In genomic region chr5:163459888-163460561, GRCh38 we compare ENCODE assay signal across 1 cellular context.
A peak's percentile ranks its signal among the peaks of the same experiment; 100 is the strongest.
TF ChIP-seq lines count a peak whose summit lies in the region.

TSS of gene NUDCD2 (minus strand) at chr5:163460102. CDS start at chr5:163460050, 52 bp downstream.

TF ChIP-seq in K562, 482 proteins besides CTCF, POLR2A, EP300 and RAD21 (continued from another document and continues in another):
- TF ChIP-seq BCLAF1 (IDR thresholded peaks at IDR 0.05; ENCODE audit: borderline replicate concordance in 1 of 2, control insufficient read depth in 1 of 2, low read depth in 2 of 2, low read length in 1 of 2) (no peak), TGIF2 (CRISPR knock-in tag; IDR thresholded peaks at IDR 0.05) (no peak), PCBP1 (IDR thresholded peaks at IDR 0.05; ENCODE audit: low read depth, low read length, poor library complexity, severe bottlenecking) (peak; percentile 83), ELF4 (CRISPR knock-in tag; IDR thresholded peaks at IDR 0.05) (no peak), ZNF766 (CRISPR knock-in tag; conservative IDR thresholded peaks at IDR 0.05) (peak; percentile 37; the same call in 1 of the 2 replicates), ZNF263 (CRISPR knock-in tag; IDR thresholded peaks at IDR 0.05; ENCODE audit: borderline replicate concordance) (no peak), ZNF398 (CRISPR knock-in tag; IDR thresholded peaks at IDR 0.05) (no peak), MTF1 (CRISPR knock-in tag; IDR thresholded peaks at IDR 0.05; ENCODE audit: borderline replicate concordance) (no peak), ZNF143 (CRISPR knock-in tag; IDR thresholded peaks at IDR 0.05) (no peak), E2F1 (CRISPR knock-in tag; IDR thresholded peaks at IDR 0.05) (peak; percentile 41; the same call in 1 of the 2 replicates), ZFPM2 (CRISPR knock-in tag; IDR thresholded peaks at IDR 0.05) (0 out of 2 replicates have a peak, but pooled peaks have one; percentile 70), ZBTB2 (IDR thresholded peaks at IDR 0.05) (peak; percentile 100), ZNF24 (IDR thresholded peaks at IDR 0.05) (no peak; the same call in 1 of the 2 replicates), ZNF512 (tag; IDR thresholded peaks at IDR 0.05) (no peak), FOXK2 (conservative IDR thresholded peaks at IDR 0.05 in 1 of 2, IDR thresholded peaks at IDR 0.05 in 1 of 2; ENCODE audit: low read depth in 2 of 2) (peak in 1 of 2 experiments; percentile 34; a peak in 1 of 4 replicates), POLR3G (IDR thresholded peaks at IDR 0.05; ENCODE audit: extremely low read depth, insufficient read length, insufficient replicate concordance) (no peak), FIP1L1 (IDR thresholded peaks at IDR 0.05; ENCODE audit: low read depth, low read length, poor library complexity, severe bottlenecking) (peak; percentile 25), TOE1 (IDR thresholded peaks at IDR 0.05; ENCODE audit: borderline replicate concordance) (peak; percentile 71; the same call in 1 of the 2 replicates), TOE1 (CRISPR knock-in tag; IDR thresholded peaks at IDR 0.05; ENCODE audit: borderline replicate concordance, low read depth) (no peak), ZNF511 (CRISPR knock-in tag; IDR thresholded peaks at IDR 0.05) (peak; percentile 91), TRIM25 (IDR thresholded peaks at IDR 0.05; ENCODE audit: borderline replicate concordance) (no peak), USF1 (CRISPR knock-in tag; IDR thresholded peaks at IDR 0.05) (no peak), ELK3 (CRISPR knock-in tag; IDR thresholded peaks at IDR 0.05) (no peak), ZC3H11A (IDR thresholded peaks at IDR 0.05; ENCODE audit: low read depth, low read length) (no peak), SIN3A (IDR thresholded peaks at IDR 0.05; ENCODE audit: borderline replicate concordance in 2 of 2, control insufficient read depth in 1 of 2, low read depth in 2 of 2, low read length in 2 of 2) (peak in 1 of 2 experiments; percentile 64; a peak in 1 of 4 replicates), ZSCAN29 (IDR thresholded peaks at IDR 0.05) (no peak), ILF3 (IDR thresholded peaks at IDR 0.05; ENCODE audit: borderline replicate concordance) (no peak), TSHZ1 (CRISPR knock-in tag; IDR thresholded peaks at IDR 0.05) (no peak), HMG20A (CRISPR knock-in tag; conservative IDR thresholded peaks at IDR 0.05) (no peak), PRDM10 (IDR thresholded peaks at IDR 0.05; ENCODE audit: partially characterized antibody) (peak; percentile 10), OTX1 (CRISPR knock-in tag; IDR thresholded peaks at IDR 0.05) (no peak), ATF1 (CRISPR knock-in tag; IDR thresholded peaks at IDR 0.05) (no peak), ATF1 (tag; IDR thresholded peaks at IDR 0.05) (peak; percentile 62), CHD2 (IDR thresholded peaks at IDR 0.05; ENCODE audit: low read depth, low read length) (peak; percentile 47; the same call in 1 of the 2 replicates), ETV1 (tag; conservative IDR thresholded peaks at IDR 0.05; ENCODE audit: low read depth) (peak; percentile 63), GTF2A2 (tag; IDR thresholded peaks at IDR 0.05) (no peak), ZNF830 (CRISPR knock-in tag; IDR thresholded peaks at IDR 0.05) (peak; percentile 83; the same call in 1 of the 2 replicates)
